In genomic region chrX:120452131-120452530, GRCh38 we compare ENCODE assay signal across 1 cellular context.
A peak's percentile ranks its signal among the peaks of the same experiment; 100 is the strongest.
TF ChIP-seq lines count a peak whose summit lies in the region.

No MANE protein-coding gene starts in this region.

TF ChIP-seq in K562, 482 proteins besides CTCF, POLR2A, EP300 and RAD21 (continues in another document):
- TF ChIP-seq PRDM10 (IDR thresholded peaks at IDR 0.05; ENCODE audit: partially characterized antibody), result no peak
- no peak for TF ChIP-seq ELF4 (CRISPR knock-in tag; IDR thresholded peaks at IDR 0.05)
- no peak for TF ChIP-seq MAZ (CRISPR knock-in tag; conservative IDR thresholded peaks at IDR 0.05 in 1 of 2, IDR thresholded peaks at IDR 0.05 in 1 of 2)
- TF ChIP-seq ZNF175 (CRISPR knock-in tag; IDR thresholded peaks at IDR 0.05; ENCODE audit: low read depth), result no peak
- TF ChIP-seq HBP1 (CRISPR knock-in tag; IDR thresholded peaks at IDR 0.05), result no peak
- no peak for TF ChIP-seq MLX (CRISPR knock-in tag; conservative IDR thresholded peaks at IDR 0.05)
- TF ChIP-seq MITF (IDR thresholded peaks at IDR 0.05), result no peak
- no peak for TF ChIP-seq NKRF (IDR thresholded peaks at IDR 0.05; ENCODE audit: borderline replicate concordance)
- TF ChIP-seq KAT7 (CRISPR knock-in tag; IDR thresholded peaks at IDR 0.05; ENCODE audit: borderline replicate concordance), result no peak
- TF ChIP-seq DEAF1 (CRISPR knock-in tag; IDR thresholded peaks at IDR 0.05), result no peak
- 0 out of 2 replicates have a peak, but pooled peaks have one; percentile 20 for TF ChIP-seq TEAD4 (IDR thresholded peaks at IDR 0.05; ENCODE audit: low read length)
- no peak for TF ChIP-seq TEAD4 (CRISPR knock-in tag; IDR thresholded peaks at IDR 0.05; ENCODE audit: borderline replicate concordance)
- no peak for TF ChIP-seq RAD51 (IDR thresholded peaks at IDR 0.05; ENCODE audit: borderline replicate concordance, low read depth)
- TF ChIP-seq NRF1 (conservative IDR thresholded peaks at IDR 0.05 in 1 of 2, IDR thresholded peaks at IDR 0.05 in 1 of 2), result no peak
- TF ChIP-seq ZC3H8 (IDR thresholded peaks at IDR 0.05), result no peak
- TF ChIP-seq FOXP4 (CRISPR knock-in tag; IDR thresholded peaks at IDR 0.05; ENCODE audit: borderline replicate concordance), result no peak
- no peak for TF ChIP-seq MCM3 (IDR thresholded peaks at IDR 0.05)
- TF ChIP-seq SLC30A9 (CRISPR knock-in tag; IDR thresholded peaks at IDR 0.05), result no peak
- TF ChIP-seq FUS (optimal IDR thresholded peaks at IDR 0.05; ENCODE audit: low read depth, low read length), result no peak
- no peak for TF ChIP-seq ZNF431 (CRISPR knock-in tag; IDR thresholded peaks at IDR 0.05)
- TF ChIP-seq ZBTB33 (CRISPR knock-in tag; IDR thresholded peaks at IDR 0.05), result no peak
- 0 out of 2 replicates have a peak, but pooled peaks have one; percentile 7 for TF ChIP-seq SMC3 (conservative IDR thresholded peaks at IDR 0.05; ENCODE audit: insufficient read depth, low read depth, low read length)
- no peak for TF ChIP-seq HSF4 (CRISPR knock-in tag; IDR thresholded peaks at IDR 0.05; ENCODE audit: borderline replicate concordance)
- TF ChIP-seq ZNF57 (CRISPR knock-in tag; IDR thresholded peaks at IDR 0.05), result no peak
- TF ChIP-seq ZNF512 (tag; IDR thresholded peaks at IDR 0.05), result no peak
- no peak for TF ChIP-seq SMAD3 (CRISPR knock-in tag; conservative IDR thresholded peaks at IDR 0.05)
- peak; percentile 36; the same call in 1 of the 2 replicates for TF ChIP-seq HMBOX1 (IDR thresholded peaks at IDR 0.05)
- no peak for TF ChIP-seq HMG20B (CRISPR knock-in tag; IDR thresholded peaks at IDR 0.05)
- no peak for TF ChIP-seq IFI16 (CRISPR knock-in tag; IDR thresholded peaks at IDR 0.05)
- TF ChIP-seq HNRNPL (IDR thresholded peaks at IDR 0.05; ENCODE audit: low read depth, low read length), result no peak
- TF ChIP-seq KLF6 (CRISPR knock-in tag; IDR thresholded peaks at IDR 0.05; ENCODE audit: borderline replicate concordance), result no peak
- no peak for TF ChIP-seq HMGN3 (IDR thresholded peaks at IDR 0.05; ENCODE audit: borderline replicate concordance, extremely low read depth, insufficient read length, low read depth, low read length)
- no peak for TF ChIP-seq USF1 (CRISPR knock-in tag; IDR thresholded peaks at IDR 0.05)
- no peak for TF ChIP-seq PPARD (CRISPR knock-in tag; IDR thresholded peaks at IDR 0.05)
- no peak for TF ChIP-seq ZSCAN29 (IDR thresholded peaks at IDR 0.05)
- no peak for TF ChIP-seq YY1 (IDR thresholded peaks at IDR 0.05; ENCODE audit: borderline replicate concordance in 1 of 3, control insufficient read depth in 1 of 3, extremely low read depth in 1 of 3, insufficient read depth in 3 of 3, insufficient read length in 1 of 3, insufficient replicate concordance in 2 of 3, low read depth in 1 of 3, low read length in 2 of 3)
- TF ChIP-seq DDX20 (tag; IDR thresholded peaks at IDR 0.05; ENCODE audit: low read depth), result no peak
- no peak for TF ChIP-seq ARHGAP35 (IDR thresholded peaks at IDR 0.05; ENCODE audit: partially characterized antibody)
